In genomic region chr12:5500326-5500659, GRCh38 we compare ENCODE assay signal across 24 cellular contexts.
DNase-seq lines count a peak whose midpoint lies in the region; ATAC-seq, FAIRE-seq and TF ChIP-seq lines count a peak whose summit lies in the region.
"Had no signal": no experiment of that assay in that cellular context is flagged by ENCODE, and none has a peak within 500 bp of the region (broad histone marks: within the 10 kb centered on the region; RNA-seq: fewer than 3 reads in every experiment).

No MANE protein-coding gene starts in this region.

- H3K9ac ChIP-seq in astrocyte (ENCODE audit: low read length): peak overlapping the region; percentile 39

- TF ChIP-seq EP300 in transverse colon (IDR thresholded peaks at IDR 0.05; ENCODE audit: low read depth): no peak

- H3K4me3 ChIP-seq in Caco-2 (ENCODE audit: low read depth, low read length) (no peak overlapping the region), astrocyte (ENCODE audit: insufficient read depth, low read depth, low read length) (no peak overlapping the region), mucosa of descending colon (no peak overlapping the region), transverse colon (no peak overlapping the region), heart right ventricle (no peak overlapping the region)
- H3K4me3 ChIP-seq: K562, MG63, SJCRH30 had no signal

- H3K79me2 ChIP-seq in astrocyte (ENCODE audit: insufficient read depth, low read length): no peaks in the 10 kb centered on the region

- H3K36me3 Mint-ChIP-seq in Caco-2 (ENCODE audit: insufficient read depth, unreplicated experiment) (peaks cover 5% of the 10 kb centered on the region), astrocyte (ENCODE audit: low read depth, unreplicated experiment) (no peaks in the 10 kb centered on the region)
- H3K36me3 Mint-ChIP-seq: CD14-positive monocyte had no signal

- no peak overlapping the region for H3K4me3 Mint-ChIP-seq in Caco-2 (ENCODE audit: unreplicated experiment)
- no peak overlapping the region for H3K4me3 Mint-ChIP-seq in astrocyte (ENCODE audit: unreplicated experiment)
- H3K4me3 Mint-ChIP-seq: B cell, CD14-positive monocyte had no signal

- H4K20me1 ChIP-seq in astrocyte (ENCODE audit: insufficient read depth, low read length): no peaks in the 10 kb centered on the region

- TF ChIP-seq POLR2A in transverse colon (IDR thresholded peaks at IDR 0.05): peak; percentile 38

- peaks cover 71% of the 10 kb centered on the region for H3K4me1 Mint-ChIP-seq in Caco-2 (ENCODE audit: low read depth, unreplicated experiment)
- peaks cover 13% of the 10 kb centered on the region for H3K4me1 Mint-ChIP-seq in astrocyte (ENCODE audit: low read depth, unreplicated experiment)
- H3K4me1 Mint-ChIP-seq: B cell, CD14-positive monocyte had no signal

- in situ Hi-C loops in transverse colon (cut with MboI; ENCODE audit: low pct_ligation_motif_present in 1 of 4, low pct_unique_long_range_greater_than_20kb in 1 of 4, low sequenced_read_pairs in 3 of 4): no loop called here

- no peak for TF ChIP-seq CTCF in Caco-2 (IDR thresholded peaks at IDR 0.05; ENCODE audit: insufficient read depth in 1 of 2, low read depth in 1 of 2, low read length in 1 of 2, severe bottlenecking in 1 of 2, unreplicated experiment in 1 of 2)
- no peak for TF ChIP-seq CTCF in astrocyte (IDR thresholded peaks at IDR 0.05; ENCODE audit: insufficient read depth, low read depth, low read length)
- no peak for TF ChIP-seq CTCF in mucosa of descending colon (IDR thresholded peaks at IDR 0.05)
- TF ChIP-seq CTCF in transverse colon (IDR thresholded peaks at IDR 0.05): no peak
- no peak for TF ChIP-seq CTCF in heart right ventricle (IDR thresholded peaks at IDR 0.05)

- H3K4me1 ChIP-seq in Caco-2: peaks cover 73% of the 10 kb centered on the region
- peaks cover 10% of the 10 kb centered on the region for H3K4me1 ChIP-seq in astrocyte (ENCODE audit: insufficient read depth, low read length)
- peaks cover 46% of the 10 kb centered on the region for H3K4me1 ChIP-seq in mucosa of descending colon (ENCODE audit: low read depth)
- H3K4me1 ChIP-seq in transverse colon: peaks cover 17 to 69% (median 58%) of the 10 kb centered on the region in 4 donors
- peaks cover 0 to 7% (median 0%) of the 10 kb centered on the region in 9 donors for H3K4me1 ChIP-seq in heart right ventricle

- POLR2A ChIA-PET in Caco-2 (lab: Charles Lee): no interaction called here

- 43 to 54% methylated on average over 4 to 7 of the region's 7 CpGs for WGBS in transverse colon (ENCODE audit: low coverage in 1 of 2), 2 donors
- WGBS in heart right ventricle, 2 donors: 80 to 82% methylated on average over 7 of the region's 7 CpGs

- peak overlapping the region; percentile 64 for H3K27ac ChIP-seq in astrocyte (ENCODE audit: low read depth, low read length)
- H3K27ac ChIP-seq in transverse colon: peak overlapping the region; percentile 79 to 87 (median 83)
- no peak overlapping the region for H3K27ac ChIP-seq in heart right ventricle
- H3K27ac ChIP-seq: SJCRH30 had no signal

- BruUV-seq in Caco-2 (replicated peaks; lab: Mats Ljungman, UMichigan): no TSS peak

- intact Hi-C loops in Caco-2 (cut with micrococcal nuclease; ENCODE audit: unreplicated experiment): no loop called here
- intact Hi-C loops in mucosa of descending colon (cut with DNase I, micrococcal nuclease): no loop called here
- intact Hi-C loops in transverse colon (cut with DNase I; ENCODE audit: low total_unique reads): no loop called here
- intact Hi-C loops in heart right ventricle (cut with DNase I): no loop called here

- peaks cover 2% of the 10 kb centered on the region for H3K36me3 ChIP-seq in Caco-2 (ENCODE audit: control insufficient read depth, insufficient read depth, low read length)
- H3K36me3 ChIP-seq in astrocyte (ENCODE audit: insufficient read depth, low read length): no peaks in the 10 kb centered on the region
- no peaks in the 10 kb centered on the region for H3K36me3 ChIP-seq in mucosa of descending colon (ENCODE audit: low read depth)
- H3K36me3 ChIP-seq in transverse colon: no peaks in the 10 kb centered on the region
- H3K36me3 ChIP-seq in heart right ventricle: no peaks in the 10 kb centered on the region
- H3K36me3 ChIP-seq: MG63, SJCRH30 had no signal

- FAIRE-seq in astrocyte (lab: Jason Lieb, UNC): no peak
- FAIRE-seq: A204.1, D721Med, K562, RCC 7860 had no signal

- no peak overlapping the region for H3K4me2 ChIP-seq in astrocyte (ENCODE audit: low read length)

- no peaks in the 10 kb centered on the region for H3K9me3 ChIP-seq in Caco-2
- H3K9me3 ChIP-seq in astrocyte (ENCODE audit: insufficient read depth, low read depth, low read length): no peaks in the 10 kb centered on the region
- no peaks in the 10 kb centered on the region for H3K9me3 ChIP-seq in mucosa of descending colon
- no peaks in the 10 kb centered on the region for H3K9me3 ChIP-seq in transverse colon
- H3K9me3 ChIP-seq in heart right ventricle: no peaks in the 10 kb centered on the region
- H3K9me3 ChIP-seq: MG63, SJCRH30 had no signal

- H3K27me3 ChIP-seq in Caco-2 (replicated peaks; ENCODE audit: control insufficient read depth, insufficient read depth, low read length) (no peaks in the 10 kb centered on the region), astrocyte (ENCODE audit: insufficient read depth, low read length) (peaks cover 4% of the 10 kb centered on the region), transverse colon (no peaks in the 10 kb centered on the region), heart right ventricle (peaks cover 0 to 8% (median 0%) of the 10 kb centered on the region in 7 donors)
- H3K27me3 ChIP-seq: MG63, SJCRH30 had no signal

- no peaks in the 10 kb centered on the region for H3K27me3 Mint-ChIP-seq in Caco-2 (ENCODE audit: insufficient read depth, unreplicated experiment)
- peaks cover 16% of the 10 kb centered on the region for H3K27me3 Mint-ChIP-seq in astrocyte (ENCODE audit: low read depth, unreplicated experiment)

- H2AFZ ChIP-seq in astrocyte (ENCODE audit: low read depth, low read length): no peak overlapping the region

- DNase-seq in Caco-2 (no peak), astrocyte (ENCODE audit: low read depth) (no peak), mucosa of descending colon (peak in 2 of 3 donors; percentile 47 to 76), transverse colon (no peak), heart right ventricle (no peak), hepatic stellate cell (ENCODE audit: low spot score) (no peak), NCI-H2171 (lab: John Stamatoyannopoulos, UW) (no peak)
- DNase-seq: DMS53, GDM1, H7, NCI-H1417 treated with DMSO at 0.1 percent for 48 hours, NCI-H187 treated with DMSO at 0.1 percent for 48 hours, NCI-H2107, NCI-H226, NCI-H526, SJCRH30 had no signal

- H3K27ac Mint-ChIP-seq in Caco-2 (ENCODE audit: unreplicated experiment): peak overlapping the region; percentile 88
- peak overlapping the region; percentile 66 for H3K27ac Mint-ChIP-seq in astrocyte (ENCODE audit: unreplicated experiment)
- H3K27ac Mint-ChIP-seq: B cell, CD14-positive monocyte had no signal

- no peak for ATAC-seq in mucosa of descending colon
- no peak for ATAC-seq in heart right ventricle
- no peak for ATAC-seq in GM18498 (IDR thresholded peaks at IDR 0.05; ENCODE audit: unreplicated experiment)
- ATAC-seq: K562 had no signal

- H3K9me3 Mint-ChIP-seq in Caco-2 (ENCODE audit: unreplicated experiment) (peaks cover 22% of the 10 kb centered on the region), astrocyte (ENCODE audit: unreplicated experiment) (no peaks in the 10 kb centered on the region)
- H3K9me3 Mint-ChIP-seq: CD14-positive monocyte had no signal

- CTCF ChIA-PET in Caco-2 (lab: Charles Lee): no interaction called here

Comparison
In these comparisons a context has a peak if more than half of its experiments do, and no peak if none do; other contexts are left out.
1. DNase-seq: peak in mucosa of descending colon (2 of 3); none in Caco-2 (0 of 2), astrocyte (single experiment), transverse colon (single experiment), heart right ventricle (0 of 2), hepatic stellate cell (single experiment) and NCI-H2171 (single experiment).
2. H3K27ac ChIP-seq: peak in astrocyte (single experiment) and transverse colon (4 of 4); none in heart right ventricle (0 of 10).